In genomic region chr6:82875573-82876185, GRCh38 we compare ENCODE assay signal across 15 cellular contexts.
DNase-seq lines count a peak whose midpoint lies in the region; ATAC-seq and TF ChIP-seq lines count a peak whose summit lies in the region.
"Had no signal": no experiment of that assay in that cellular context is flagged by ENCODE, and none has a peak within 500 bp of the region (broad histone marks: within the 10 kb centered on the region; RNA-seq: fewer than 3 reads in every experiment).

No MANE protein-coding gene starts in this region.

- H3K27me3 ChIP-seq in Panc1 (ENCODE audit: control insufficient read depth, insufficient read depth, low read length) = no peaks in the 10 kb centered on the region
- H3K27me3 ChIP-seq: stomach had no signal

- H3K4me1 Mint-ChIP-seq in osteocyte (ENCODE audit: unreplicated experiment) = peaks cover 46% of the 10 kb centered on the region
- no peaks in the 10 kb centered on the region for H3K4me1 Mint-ChIP-seq in activated T-helper 17 cell treated with anti-CD3 and anti-CD28 coated beads, Interleukin-2, amount 50 U/mL, for 72 hours

- H3K4me1 ChIP-seq in Panc1 (ENCODE audit: control insufficient read depth, insufficient read depth, low read length) = peaks cover 4% of the 10 kb centered on the region
- H3K4me1 ChIP-seq: stomach had no signal

- intact Hi-C loops in Panc1 (cut with micrococcal nuclease; ENCODE audit: unreplicated experiment) = no loop called here

- no peaks in the 10 kb centered on the region for H3K36me3 ChIP-seq in Panc1 (ENCODE audit: control insufficient read depth, insufficient read depth, low read length)
- H3K36me3 ChIP-seq: stomach had no signal

- H3K27ac ChIP-seq in Panc1 (ENCODE audit: low read length) = no peak overlapping the region
- H3K27ac ChIP-seq: stomach had no signal

- no peaks in the 10 kb centered on the region for H3K36me3 Mint-ChIP-seq in osteocyte (ENCODE audit: unreplicated experiment)
- no peaks in the 10 kb centered on the region for H3K36me3 Mint-ChIP-seq in activated T-helper 17 cell treated with anti-CD3 and anti-CD28 coated beads, Interleukin-2, amount 50 U/mL, for 72 hours (ENCODE audit: low read depth)

- TF ChIP-seq CTCF in Panc1 (IDR thresholded peaks at IDR 0.05) (no peak), epithelial cell of proximal tubule (conservative IDR thresholded peaks at IDR 0.05; ENCODE audit: low read depth, low read length) (no peak), osteocyte (IDR thresholded peaks at IDR 0.05) (no peak)

- no peak overlapping the region for H3K4me3 Mint-ChIP-seq in osteocyte (ENCODE audit: unreplicated experiment)
- H3K4me3 Mint-ChIP-seq in activated T-helper 17 cell treated with anti-CD3 and anti-CD28 coated beads, Interleukin-2, amount 50 U/mL, for 72 hours = no peak overlapping the region
- H3K4me3 Mint-ChIP-seq: activated naive CD8-positive, alpha-beta T cell; nephron had no signal

- H3K27me3 Mint-ChIP-seq in osteocyte (ENCODE audit: unreplicated experiment) = no peaks in the 10 kb centered on the region
- H3K27me3 Mint-ChIP-seq in activated T-helper 17 cell treated with anti-CD3 and anti-CD28 coated beads, Interleukin-2, amount 50 U/mL, for 72 hours = no peaks in the 10 kb centered on the region

- ATAC-seq in Panc1 (peak; percentile 90), HG02610 (IDR thresholded peaks at IDR 0.05; ENCODE audit: unreplicated experiment) (no peak), GM19467 (IDR thresholded peaks at IDR 0.05; ENCODE audit: unreplicated experiment) (no peak)
- ATAC-seq in activated T-helper 17 cell treated with anti-CD3 and anti-CD28 coated beads, Interleukin-2, amount 50 U/mL, for 72 hours (replicated peaks) = no peak

- peak overlapping the region; percentile 12 for H3K27ac Mint-ChIP-seq in osteocyte (ENCODE audit: unreplicated experiment)
- no peak overlapping the region for H3K27ac Mint-ChIP-seq in activated T-helper 17 cell treated with anti-CD3 and anti-CD28 coated beads, Interleukin-2, amount 50 U/mL, for 72 hours
- H3K27ac Mint-ChIP-seq: activated naive CD8-positive, alpha-beta T cell had no signal

- CTCF ChIA-PET in Panc1 (lab: Charles Lee) = no interaction called here

- no peaks in the 10 kb centered on the region for H3K9me3 ChIP-seq in Panc1 (ENCODE audit: control insufficient read depth, insufficient read depth, low read depth, low read length)
- H3K9me3 ChIP-seq: stomach had no signal

- DNase-seq in GM03348 (ENCODE audit: low spot score) (peak; percentile 50), Panc1 (ENCODE audit: low read depth, low spot score) (peak; percentile 66), epithelial cell of proximal tubule (ENCODE audit: low read depth) (peak; percentile 92), osteocyte (ENCODE audit: extremely low spot score, unreplicated experiment) (no peak), COLO668 (lab: John Stamatoyannopoulos, UW; ENCODE audit: unreplicated experiment) (no peak)
- DNase-seq: activated CD4-positive, alpha-beta T cell treated with anti-CD3 and anti-CD28 coated beads, Interleukin-2, amount 50 U/mL, for 4 hours; effector CD8-positive, alpha-beta T cell; KBM-7; stimulated activated CD4-positive, alpha-beta T cell treated with anti-CD3 and anti-CD28 coated beads, Interleukin-1b, Interleukin-23, amount 100 ng/mL, for 48 hours; stomach had no signal

- peaks cover 3% of the 10 kb centered on the region for H3K9me3 Mint-ChIP-seq in osteocyte (ENCODE audit: unreplicated experiment)
- H3K9me3 Mint-ChIP-seq in activated T-helper 17 cell treated with anti-CD3 and anti-CD28 coated beads, Interleukin-2, amount 50 U/mL, for 72 hours = no peaks in the 10 kb centered on the region
- H3K9me3 Mint-ChIP-seq: nephron had no signal

- in situ Hi-C loops in Panc1 (cut with HindIII; ENCODE audit: low pct_unique_long_range_greater_than_20kb, low sequenced_read_pairs) = no loop called here

- H3K4me3 ChIP-seq in Panc1 (ENCODE audit: low read depth in 2 of 2, low read length in 2 of 2) (no peak overlapping the region), epithelial cell of proximal tubule (ENCODE audit: low read depth, low read length) (no peak overlapping the region)
- H3K4me3 ChIP-seq: stomach had no signal

- BruUV-seq in Panc1 (replicated peaks; lab: Mats Ljungman, UMichigan) = no TSS peak

- POLR2A ChIA-PET in Panc1 (lab: Charles Lee) = no interaction called here

Comparison
In these comparisons a context has a peak if more than half of its experiments do, and no peak if none do; other contexts are left out.
1. DNase-seq: peak in GM03348 (single experiment), Panc1 (single experiment) and epithelial cell of proximal tubule (single experiment); none in osteocyte (single experiment) and COLO668 (single experiment).